In genomic region chr1:115314765-115315164, GRCh38 we compare ENCODE assay signal across 14 cellular contexts. TPM values are rescaled to one million over a fixed set of nuclear protein-coding genes. Genes with fewer than 3 reads are reported as not detected.
DNase-seq lines count a peak whose midpoint lies in the region; ATAC-seq and TF ChIP-seq lines count a peak whose summit lies in the region.
"Had no signal": no experiment of that assay in that cellular context is flagged by ENCODE, and none has a peak within 500 bp of the region (broad histone marks: within the 10 kb centered on the region; RNA-seq: fewer than 3 reads in every experiment).

No MANE protein-coding gene starts in this region.

- no peak for TF ChIP-seq CTCF in MCF 10A (IDR thresholded peaks at IDR 0.05; ENCODE audit: unreplicated experiment)

- H3K27ac Mint-ChIP-seq in MCF 10A (ENCODE audit: low read depth, unreplicated experiment): no peak overlapping the region
- no peak overlapping the region for H3K27ac Mint-ChIP-seq in T-helper 17 cell
- H3K27ac Mint-ChIP-seq: naive thymus-derived CD4-positive, alpha-beta T cell had no signal

- no peaks in the 10 kb centered on the region for H3K9me3 ChIP-seq in T-helper 17 cell (ENCODE audit: control insufficient read depth, low read length, poor library complexity, severe bottlenecking)

- H3K27me3 Mint-ChIP-seq in MCF 10A (ENCODE audit: insufficient read depth, unreplicated experiment): no peaks in the 10 kb centered on the region
- peaks cover 32% of the 10 kb centered on the region for H3K27me3 Mint-ChIP-seq in T-helper 17 cell

- H3K4me3 Mint-ChIP-seq in MCF 10A (ENCODE audit: unreplicated experiment): no peak overlapping the region
- no peak overlapping the region for H3K4me3 Mint-ChIP-seq in T-helper 17 cell
- H3K4me3 Mint-ChIP-seq: naive thymus-derived CD4-positive, alpha-beta T cell had no signal

- CTCF ChIA-PET in MCF 10A (lab: Yijun Ruan, JAX): interaction anchor here (0.6 kb wide), 1 partner anchor 112 kb away, joined by 3 read pairs; no protein-coding TSS in a partner anchor

- ATAC-seq in T-helper 17 cell (no peak), GM21423 (IDR thresholded peaks at IDR 0.05; ENCODE audit: unreplicated experiment) (no peak)
- ATAC-seq: naive thymus-derived CD4-positive, alpha-beta T cell had no signal

- BruUV-seq in MCF 10A (replicated peaks; lab: Mats Ljungman, UMichigan): no TSS peak

- no peaks in the 10 kb centered on the region for H3K9me3 Mint-ChIP-seq in MCF 10A (ENCODE audit: unreplicated experiment)

- peaks cover 8% of the 10 kb centered on the region for H3K4me1 Mint-ChIP-seq in MCF 10A (ENCODE audit: insufficient read depth, unreplicated experiment)
- H3K4me1 Mint-ChIP-seq in T-helper 17 cell: no peaks in the 10 kb centered on the region
- H3K4me1 Mint-ChIP-seq: naive thymus-derived CD4-positive, alpha-beta T cell had no signal

- intact Hi-C loops in MCF 10A (cut with micrococcal nuclease): no loop called here

- H3K36me3 Mint-ChIP-seq in MCF 10A (ENCODE audit: insufficient read depth, unreplicated experiment) (no peaks in the 10 kb centered on the region), T-helper 17 cell (ENCODE audit: low read depth) (peaks cover 2% of the 10 kb centered on the region)
- H3K36me3 Mint-ChIP-seq: naive thymus-derived CD4-positive, alpha-beta T cell had no signal

- DNase-seq in A172 (ENCODE audit: low spot score) (peak; percentile 71), HS-27A (ENCODE audit: low read depth) (peak; percentile 77), MCF 10A (ENCODE audit: unreplicated experiment) (peak; percentile 40), kidney tubule cell (ENCODE audit: low spot score) (peak; percentile 86), T-helper 17 cell (no peak), nucleus accumbens (lab: John Stamatoyannopoulos, UW) (no peak), SHP77 treated with DMSO at 0.1 percent for 48 hours (lab: John Stamatoyannopoulos, UW) (no peak)
- DNase-seq: activated CD4-positive, alpha-beta T cell treated with anti-CD3 and anti-CD28 coated beads, Interleukin-2, amount 50 U/mL, for 1 hour; activated gamma-delta T cell; dermis blood vessel endothelial cell; hippocampal formation; naive thymus-derived CD4-positive, alpha-beta T cell had no signal

- POLR2A ChIA-PET in MCF 10A (lab: Yijun Ruan, JAX): interaction anchor here (0.6 to 1.0 kb wide), 3 partner anchors 13 to 403 kb away, joined by 3 to 4 read pairs (median 3); no protein-coding TSS in a partner anchor

RNA-seq across cellular contexts. Expression of gene NGF, which starts 23.3 kb away (rescaled TPM):
- 1.7 and 2.8 TPM in 2 replicates for total RNA-seq in A172 (2014; rRNA removed; shearing (Covaris generic))
- total RNA-seq in MCF 10A (2022): 1.1 and 3.2 TPM in 2 replicates
- not detected for total RNA-seq in T-helper 17 cell
- total RNA-seq: naive thymus-derived CD4-positive, alpha-beta T cell; SK-MEL-5 had no signal

Comparison
In these comparisons a context has a peak if more than half of its experiments do, and no peak if none do; other contexts are left out.
1. DNase-seq: peak in A172 (single experiment), HS-27A (single experiment), MCF 10A (single experiment) and kidney tubule cell (single experiment); none in T-helper 17 cell (0 of 3), nucleus accumbens (0 of 56) and SHP77 treated with DMSO at 0.1 percent for 48 hours (single experiment).